9 cellular contexts compared by ENCODE assay signal in the genomic region with DNA sequence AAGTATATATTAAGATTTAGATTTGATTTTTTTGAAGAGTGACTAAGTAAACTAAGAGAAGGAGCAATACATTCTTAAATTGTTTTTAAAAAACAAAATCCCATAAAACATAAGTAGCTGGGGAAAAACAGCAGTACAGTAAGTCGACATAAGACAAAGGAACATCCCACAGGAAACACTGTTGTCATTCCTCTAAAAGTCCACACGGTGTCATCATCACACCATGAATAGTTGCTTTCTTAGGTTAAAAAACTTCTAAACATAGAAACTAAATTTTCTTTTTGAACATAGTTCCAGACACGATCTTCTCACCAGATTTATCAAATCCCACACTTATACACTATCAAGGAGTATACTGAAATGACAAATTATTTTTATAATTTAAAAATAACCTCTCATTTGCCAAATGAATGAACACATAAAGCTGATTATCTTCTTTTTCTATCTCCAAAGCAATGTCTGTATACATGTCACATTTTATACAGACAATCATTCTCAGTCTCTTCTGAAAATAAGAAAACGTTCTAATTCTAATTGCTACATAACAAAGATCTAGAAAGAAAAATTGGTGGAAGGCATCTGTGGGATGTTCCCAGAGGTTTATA. TPM values are rescaled to one million over a fixed set of nuclear protein-coding genes. Genes with fewer than 3 reads are reported as not detected.
DNase-seq lines count a peak whose midpoint lies in the region; TF ChIP-seq lines count a peak whose summit lies in the region.
"Had no signal": no experiment of that assay in that cellular context is flagged by ENCODE, and none has a peak within 500 bp of the region (broad histone marks: within the 10 kb centered on the region; RNA-seq: fewer than 3 reads in every experiment).

No MANE protein-coding gene starts in this region.

- no peak overlapping the region for H3K4me3 ChIP-seq in Loucy (ENCODE audit: low read length, poor library complexity, severe bottlenecking)
- no peak overlapping the region for H3K4me3 ChIP-seq in PC-9

- H3K4me2 ChIP-seq in H9 (ENCODE audit: insufficient read depth, insufficient read length, low read length), result no peak overlapping the region
- H3K4me2 ChIP-seq in Loucy (ENCODE audit: low read depth, low read length, poor library complexity, severe bottlenecking), result peak overlapping the region; percentile 29
- H3K4me2 ChIP-seq in PC-9, result no peak overlapping the region

- H3K36me3 ChIP-seq in Loucy (ENCODE audit: insufficient read depth, low read length) (peaks cover 8% of the 10 kb centered on the region; the same call in 1 of the 2 replicates), PC-9 (ENCODE audit: low read depth) (peaks cover 27% of the 10 kb centered on the region; the same call in 1 of the 2 replicates)

- no peak overlapping the region for H4K8ac ChIP-seq in H9 (replicated peaks; ENCODE audit: insufficient read length, low read depth, low read length)

- POLR2A ChIA-PET in PC-9 (lab: Charles Lee; ENCODE audit: unreplicated experiment), result no interaction called here

- H4K5ac ChIP-seq in H9 (ENCODE audit: insufficient read length, low read depth, low read length), result no peak overlapping the region

- no peak overlapping the region for H3K4ac ChIP-seq in H9 (ENCODE audit: low read depth, low read length)

- H3K27me3 ChIP-seq in H9 (ENCODE audit: insufficient read depth, low read length) (no peaks in the 10 kb centered on the region), Loucy (ENCODE audit: insufficient read depth, low read length, poor library complexity, severe bottlenecking) (no peaks in the 10 kb centered on the region), PC-9 (ENCODE audit: insufficient read depth, low read depth) (no peaks in the 10 kb centered on the region)

- no peak overlapping the region for H3K27ac Mint-ChIP-seq in H9
- H3K27ac Mint-ChIP-seq: activated naive CD4-positive, alpha-beta T cell treated with anti-CD3 and anti-CD28 coated beads, Interleukin-2, amount 50 U/mL, for 24 hours had no signal

- no peaks in the 10 kb centered on the region for H3K23me2 ChIP-seq in H9 (ENCODE audit: insufficient read length, low read depth, low read length, poor library complexity, severe bottlenecking)

- intact Hi-C loops in PC-9 (cut with micrococcal nuclease; ENCODE audit: unreplicated experiment), result loop anchor here (1.0 to 10.0 kb wide), 4 partner anchors 38 to 362 kb away; partner anchors contain the start of gene SH3GLB1

- peaks cover 25 to 28% of the 10 kb centered on the region in 2 experiments for H3K9me3 Mint-ChIP-seq in H9
- H3K9me3 Mint-ChIP-seq: activated naive CD4-positive, alpha-beta T cell treated with anti-CD3 and anti-CD28 coated beads, Interleukin-2, amount 50 U/mL, for 24 hours had no signal

- H3K14ac ChIP-seq in H9 (ENCODE audit: insufficient read depth, low read length), result no peak overlapping the region

- no peaks in the 10 kb centered on the region for H4K20me1 ChIP-seq in H9 (ENCODE audit: control insufficient read depth, insufficient read depth, insufficient read length)
- no peaks in the 10 kb centered on the region for H4K20me1 ChIP-seq in Loucy (ENCODE audit: insufficient read depth, low read length, poor library complexity, severe bottlenecking)
- no peaks in the 10 kb centered on the region for H4K20me1 ChIP-seq in PC-9 (ENCODE audit: insufficient read depth)

- no peak overlapping the region for H3K9ac ChIP-seq in H9 (ENCODE audit: extremely low read depth, insufficient read length, low read length)
- no peak overlapping the region for H3K9ac ChIP-seq in Loucy (ENCODE audit: low read depth, low read length, poor library complexity, severe bottlenecking)

- no peak overlapping the region for H2BK5ac ChIP-seq in H9 (ENCODE audit: insufficient read length, low read length)

- no peak overlapping the region for H2AK5ac ChIP-seq in H9 (ENCODE audit: insufficient read length, low read length)

- H3K23ac ChIP-seq in H9 (ENCODE audit: insufficient read length, low read depth, low read length), result no peak overlapping the region

- no peak overlapping the region for H2BK20ac ChIP-seq in H9 (ENCODE audit: low read depth, low read length, poor library complexity, severe bottlenecking)

- H2BK12ac ChIP-seq in H9 (ENCODE audit: insufficient read length, low read depth, low read length), result no peak overlapping the region

- H4K91ac ChIP-seq in H9 (ENCODE audit: insufficient read length, low read depth, low read length), result no peak overlapping the region

- no peak overlapping the region for H3K4me3 Mint-ChIP-seq in H9
- H3K4me3 Mint-ChIP-seq: activated naive CD4-positive, alpha-beta T cell treated with anti-CD3 and anti-CD28 coated beads, Interleukin-2, amount 50 U/mL, for 24 hours had no signal

- BruUV-seq in PC-9 (replicated peaks; lab: Mats Ljungman, UMichigan), result no TSS peak

- H3K79me2 ChIP-seq in H9 (ENCODE audit: insufficient read depth, low read length), result no peaks in the 10 kb centered on the region
- no peaks in the 10 kb centered on the region for H3K79me2 ChIP-seq in Loucy (ENCODE audit: insufficient read depth, low read length)
- no peaks in the 10 kb centered on the region for H3K79me2 ChIP-seq in PC-9 (ENCODE audit: low read depth)

- peak; percentile 29 for DNase-seq in GM10266 (ENCODE audit: extremely low spot score)
- DNase-seq in H9, result no peak
- DNase-seq in PC-9, result peak in 1 of 2 experiments; percentile 62
- DNase-seq in dermis blood vessel endothelial cell, result peak; percentile 90
- DNase-seq in lung microvascular endothelial cell (ENCODE audit: low read depth in 2 of 2), result peak; percentile 87 to 92
- no peak for DNase-seq in stimulated activated CD4-positive, alpha-beta T cell treated with anti-CD3 and anti-CD28 coated beads, Interleukin-12 subunit alpha, Interleukin-12 subunit beta, amount 100 ng/mL, for 4 hours
- no peak for DNase-seq in activated T-cell treated with anti-CD3 and anti-CD28 coated beads for 4 hours

- H3F3A ChIP-seq in Loucy (ENCODE audit: low read depth) (no peaks in the 10 kb centered on the region), PC-9 (ENCODE audit: insufficient read depth, low read depth) (no peaks in the 10 kb centered on the region)

- no peaks in the 10 kb centered on the region for H3K79me1 ChIP-seq in H9 (ENCODE audit: insufficient read depth, low read depth, low read length, poor library complexity, severe bottlenecking)

- peak; percentile 69 for TF ChIP-seq CTCF in GM10266 (IDR thresholded peaks at IDR 0.05; ENCODE audit: control insufficient read depth, insufficient read depth, low read depth, missing control alignments)
- TF ChIP-seq CTCF in H9 (conservative IDR thresholded peaks at IDR 0.05), result peak; percentile 89
- peak; percentile 82 for TF ChIP-seq CTCF in Loucy (conservative IDR thresholded peaks at IDR 0.05; ENCODE audit: low read length)
- peak; percentile 91 for TF ChIP-seq CTCF in PC-9 (conservative IDR thresholded peaks at IDR 0.05)

- H3T11ph ChIP-seq in H9 (ENCODE audit: low read length), result no peak overlapping the region

- no peak overlapping the region for H2BK120ac ChIP-seq in H9 (ENCODE audit: low read depth, low read length, poor library complexity, severe bottlenecking)

- no peaks in the 10 kb centered on the region for H3K9me3 ChIP-seq in H9 (ENCODE audit: control insufficient read depth, low read depth, low read length)
- peaks cover 15% of the 10 kb centered on the region; the same call in 1 of the 2 replicates for H3K9me3 ChIP-seq in Loucy (ENCODE audit: insufficient read depth, low read depth, low read length)
- peaks cover 5% of the 10 kb centered on the region; the same call in 1 of the 2 replicates for H3K9me3 ChIP-seq in PC-9 (ENCODE audit: insufficient read depth, low read depth)

- peaks cover 29 to 32% (median 31%) of the 10 kb centered on the region in 3 experiments for H3K36me3 Mint-ChIP-seq in H9 (ENCODE audit: insufficient read depth in 1 of 3, low read depth in 3 of 3)

- no peak overlapping the region for H3K27ac ChIP-seq in H9 (ENCODE audit: insufficient read length, low read depth, low read length)
- no peak overlapping the region for H3K27ac ChIP-seq in PC-9

- CTCF ChIA-PET in PC-9 (lab: Charles Lee), result interaction anchor here (0.6 to 1.3 kb wide), 3 partner anchors 16 to 708 kb away, joined by 3 to 5 read pairs (median 4); partner anchors contain the start of gene ODF2L

- no CpG with 5 or more reads among the region's 4 CpGs for WGBS in H9 (ENCODE audit: extremely low coverage, insufficient read length, low lambda C conversion rate)

- no peaks in the 10 kb centered on the region for H3K27me3 Mint-ChIP-seq in H9 (ENCODE audit: low read depth)
- H3K27me3 Mint-ChIP-seq: activated naive CD4-positive, alpha-beta T cell treated with anti-CD3 and anti-CD28 coated beads, Interleukin-2, amount 50 U/mL, for 24 hours had no signal

- no peak overlapping the region for H2BK15ac ChIP-seq in H9 (ENCODE audit: low read depth, low read length)

- H2AFZ ChIP-seq in H9 (ENCODE audit: low read length), result no peak overlapping the region
- H2AFZ ChIP-seq in Loucy (ENCODE audit: low read length), result no peak overlapping the region
- no peak overlapping the region for H2AFZ ChIP-seq in PC-9

- H3K56ac ChIP-seq in H9 (ENCODE audit: insufficient read length, low read depth, low read length), result no peak overlapping the region

- H3K4me1 ChIP-seq in H9 (ENCODE audit: insufficient read depth, low read length), result no peaks in the 10 kb centered on the region
- H3K4me1 ChIP-seq in Loucy (ENCODE audit: insufficient read depth, low read length, poor library complexity, severe bottlenecking), result peaks cover 6% of the 10 kb centered on the region
- H3K4me1 ChIP-seq in PC-9 (replicated peaks; ENCODE audit: insufficient read depth), result no peaks in the 10 kb centered on the region

- H3K18ac ChIP-seq in H9 (ENCODE audit: insufficient read length, low read depth, low read length), result no peak overlapping the region

- H3K4me1 Mint-ChIP-seq in H9, result no peaks in the 10 kb centered on the region

- H3K9me2 ChIP-seq in Loucy (replicated peaks; ENCODE audit: low read depth, low read length) (no peaks in the 10 kb centered on the region), PC-9 (ENCODE audit: insufficient read depth) (no peaks in the 10 kb centered on the region)

RNA-seq across cellular contexts. Expression of gene ODF2L, which starts 15.8 kb away (rescaled TPM):
- total RNA-seq in H9 (2021) (21.5 and 27.3 TPM in 2 replicates), PC-9 (2021) (33.6 and 41.7 TPM in 2 replicates), dermis blood vessel endothelial cell (42.5 and 63.6 TPM in 2 replicates), lung microvascular endothelial cell (22.9 and 36.5 TPM in 2 replicates)

RNA-seq across cellular contexts. Expression of gene CLCA2, which starts 43.6 kb away (rescaled TPM):
- total RNA-seq in H9 (2021), result not detected in 2 replicates
- total RNA-seq in PC-9 (2021), result 0.20 and 0.25 TPM in 2 replicates
- total RNA-seq in dermis blood vessel endothelial cell, result under 0.01 TPM in 1 of 2 replicates, not detected in the other
- total RNA-seq in lung microvascular endothelial cell, result not detected in 2 replicates

Comparison
In these comparisons a context has a peak if more than half of its experiments do, and no peak if none do; other contexts are left out.
1. DNase-seq: peak in GM10266 (single experiment), dermis blood vessel endothelial cell (single experiment) and lung microvascular endothelial cell (2 of 2); none in H9 (single experiment), stimulated activated CD4-positive, alpha-beta T cell treated with anti-CD3 and anti-CD28 coated beads, Interleukin-12 subunit alpha, Interleukin-12 subunit beta, amount 100 ng/mL, for 4 hours (single experiment) and activated T-cell treated with anti-CD3 and anti-CD28 coated beads for 4 hours (single experiment).
2. Peak in every context shown above with its lines, with median percentiles within 50 percentile points of each other: CTCF ChIP-seq.